Comparison of ENCODE assay signal across 1 cellular context in the genomic region with DNA sequence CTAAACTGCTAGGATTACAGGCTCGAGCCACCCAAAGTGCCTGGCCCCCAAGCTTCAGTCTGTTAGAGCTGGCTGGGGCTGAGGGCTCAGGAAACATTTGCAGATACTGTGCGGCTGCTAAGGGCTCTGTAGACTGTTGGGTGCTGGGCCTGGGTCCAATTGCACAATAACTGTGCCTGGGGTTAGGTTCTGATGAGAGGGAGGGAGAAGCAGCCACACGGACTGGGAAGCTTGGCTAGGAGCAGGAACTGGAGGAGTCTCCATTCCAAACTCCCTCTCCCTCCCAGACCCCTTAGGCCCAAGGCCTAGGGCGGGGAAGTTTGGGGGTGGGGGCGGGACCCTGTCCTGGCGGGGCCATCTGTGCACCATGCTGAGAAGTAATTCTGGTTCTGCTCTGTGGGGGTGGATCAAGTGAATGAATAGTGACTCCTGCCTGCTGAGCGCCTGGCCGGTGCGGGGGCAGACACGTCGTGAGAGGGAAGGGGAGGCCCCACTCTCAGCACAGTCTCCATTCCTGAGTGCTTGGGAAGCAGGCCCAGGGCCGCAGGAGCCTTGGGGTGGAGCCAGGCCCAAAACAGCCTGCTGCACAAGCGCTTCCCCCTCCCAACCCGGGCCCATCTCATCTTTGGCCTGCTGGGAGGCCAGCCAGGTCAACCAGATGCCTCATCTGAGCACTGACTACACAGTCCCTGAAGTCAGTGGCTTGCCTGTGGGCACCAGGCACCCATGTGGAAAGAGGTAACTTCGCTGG.
TF ChIP-seq lines count a peak whose summit lies in the region.

No MANE protein-coding gene starts in this region.

TF ChIP-seq in GM23338, 12 proteins besides CTCF, POLR2A, EP300 and RAD21 (continued from another document):
- TF ChIP-seq, protein P1, sequence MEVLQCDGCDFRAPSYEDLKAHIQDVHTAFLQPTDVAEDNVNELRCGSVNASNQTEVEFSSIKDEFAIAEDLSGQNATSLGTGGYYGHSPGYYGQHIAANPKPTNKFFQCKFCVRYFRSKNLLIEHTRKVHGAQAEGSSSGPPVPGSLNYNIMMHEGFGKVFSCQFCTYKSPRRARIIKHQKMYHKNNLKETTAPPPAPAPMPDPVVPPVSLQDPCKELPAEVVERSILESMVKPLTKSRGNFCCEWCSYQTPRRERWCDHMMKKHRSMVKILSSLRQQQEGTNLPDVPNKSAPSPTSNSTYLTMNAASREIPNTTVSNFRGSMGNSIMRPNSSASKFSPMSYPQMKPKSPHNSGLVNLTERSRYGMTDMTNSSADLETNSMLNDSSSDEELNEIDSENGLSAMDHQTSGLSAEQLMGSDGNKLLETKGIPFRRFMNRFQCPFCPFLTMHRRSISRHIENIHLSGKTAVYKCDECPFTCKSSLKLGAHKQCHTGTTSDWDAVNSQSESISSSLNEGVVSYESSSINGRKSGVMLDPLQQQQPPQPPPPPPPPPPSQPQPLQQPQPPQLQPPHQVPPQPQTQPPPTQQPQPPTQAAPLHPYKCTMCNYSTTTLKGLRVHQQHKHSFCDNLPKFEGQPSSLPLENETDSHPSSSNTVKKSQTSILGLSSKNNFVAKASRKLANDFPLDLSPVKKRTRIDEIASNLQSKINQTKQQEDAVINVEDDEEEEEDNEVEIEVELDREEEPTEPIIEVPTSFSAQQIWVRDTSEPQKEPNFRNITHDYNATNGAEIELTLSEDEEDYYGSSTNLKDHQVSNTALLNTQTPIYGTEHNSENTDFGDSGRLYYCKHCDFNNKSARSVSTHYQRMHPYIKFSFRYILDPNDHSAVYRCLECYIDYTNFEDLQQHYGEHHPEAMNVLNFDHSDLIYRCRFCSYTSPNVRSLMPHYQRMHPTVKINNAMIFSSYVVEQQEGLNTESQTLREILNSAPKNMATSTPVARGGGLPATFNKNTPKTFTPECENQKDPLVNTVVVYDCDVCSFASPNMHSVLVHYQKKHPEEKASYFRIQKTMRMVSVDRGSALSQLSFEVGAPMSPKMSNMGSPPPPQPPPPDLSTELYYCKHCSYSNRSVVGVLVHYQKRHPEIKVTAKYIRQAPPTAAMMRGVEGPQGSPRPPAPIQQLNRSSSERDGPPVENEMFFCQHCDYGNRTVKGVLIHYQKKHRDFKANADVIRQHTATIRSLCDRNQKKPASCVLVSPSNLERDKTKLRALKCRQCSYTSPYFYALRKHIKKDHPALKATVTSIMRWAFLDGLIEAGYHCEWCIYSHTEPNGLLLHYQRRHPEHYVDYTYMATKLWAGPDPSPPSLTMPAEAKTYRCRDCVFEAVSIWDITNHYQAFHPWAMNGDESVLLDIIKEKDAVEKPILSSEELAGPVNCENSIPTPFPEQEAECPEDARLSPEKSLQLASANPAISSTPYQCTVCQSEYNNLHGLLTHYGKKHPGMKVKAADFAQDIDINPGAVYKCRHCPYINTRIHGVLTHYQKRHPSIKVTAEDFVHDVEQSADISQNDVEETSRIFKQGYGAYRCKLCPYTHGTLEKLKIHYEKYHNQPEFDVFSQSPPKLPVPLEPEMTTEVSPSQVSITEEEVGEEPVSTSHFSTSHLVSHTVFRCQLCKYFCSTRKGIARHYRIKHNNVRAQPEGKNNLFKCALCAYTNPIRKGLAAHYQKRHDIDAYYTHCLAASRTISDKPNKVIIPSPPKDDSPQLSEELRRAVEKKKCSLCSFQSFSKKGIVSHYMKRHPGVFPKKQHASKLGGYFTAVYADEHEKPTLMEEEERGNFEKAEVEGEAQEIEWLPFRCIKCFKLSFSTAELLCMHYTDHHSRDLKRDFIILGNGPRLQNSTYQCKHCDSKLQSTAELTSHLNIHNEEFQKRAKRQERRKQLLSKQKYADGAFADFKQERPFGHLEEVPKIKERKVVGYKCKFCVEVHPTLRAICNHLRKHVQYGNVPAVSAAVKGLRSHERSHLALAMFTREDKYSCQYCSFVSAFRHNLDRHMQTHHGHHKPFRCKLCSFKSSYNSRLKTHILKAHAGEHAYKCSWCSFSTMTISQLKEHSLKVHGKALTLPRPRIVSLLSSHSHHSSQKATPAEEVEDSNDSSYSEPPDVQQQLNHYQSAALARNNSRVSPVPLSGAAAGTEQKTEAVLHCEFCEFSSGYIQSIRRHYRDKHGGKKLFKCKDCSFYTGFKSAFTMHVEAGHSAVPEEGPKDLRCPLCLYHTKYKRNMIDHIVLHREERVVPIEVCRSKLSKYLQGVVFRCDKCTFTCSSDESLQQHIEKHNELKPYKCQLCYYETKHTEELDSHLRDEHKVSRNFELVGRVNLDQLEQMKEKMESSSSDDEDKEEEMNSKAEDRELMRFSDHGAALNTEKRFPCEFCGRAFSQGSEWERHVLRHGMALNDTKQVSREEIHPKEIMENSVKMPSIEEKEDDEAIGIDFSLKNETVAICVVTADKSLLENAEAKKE (CRISPR knock-in tag; IDR thresholded peaks at IDR 0.05) = no peak
- TF ChIP-seq POLR2AphosphoS5 (IDR thresholded peaks at IDR 0.05; ENCODE audit: low read depth) = no peak
